20 cellular contexts compared by ENCODE assay signal in the genomic region with DNA sequence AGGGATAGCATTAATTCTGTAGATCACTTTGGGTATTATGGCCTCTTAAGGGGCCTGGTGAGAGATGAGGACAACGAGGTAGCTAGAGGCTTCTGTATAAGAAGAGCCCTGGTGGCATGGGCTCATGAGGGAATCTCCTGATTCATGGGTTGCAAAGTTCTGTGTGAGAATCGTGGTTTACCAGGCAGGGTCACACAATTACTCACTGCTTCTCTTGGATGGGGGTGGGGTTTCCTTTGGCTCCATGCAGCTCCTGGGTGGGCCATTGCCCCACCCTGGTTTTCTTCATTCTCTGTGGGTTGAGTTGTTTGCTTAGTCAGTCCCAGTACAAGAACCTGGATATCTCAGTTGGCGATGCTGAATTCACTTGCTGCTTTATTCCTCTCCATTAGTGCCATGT. TPM values are rescaled to one million over a fixed set of nuclear protein-coding genes. Genes with fewer than 3 reads are reported as not detected.
A peak's percentile ranks its signal among the peaks of the same experiment; 100 is the strongest.
DNase-seq lines count a peak whose midpoint lies in the region; ATAC-seq, FAIRE-seq and TF ChIP-seq lines count a peak whose summit lies in the region.
"Had no signal": no experiment of that assay in that cellular context is flagged by ENCODE, and none has a peak within 500 bp of the region (broad histone marks: within the 10 kb centered on the region; RNA-seq: fewer than 3 reads in every experiment).

No MANE protein-coding gene starts in this region.

- H3K36me3 ChIP-seq in SJSA1 (no peaks in the 10 kb centered on the region), bronchial epithelial cell (ENCODE audit: control insufficient read depth, insufficient read depth, low read length) (no peaks in the 10 kb centered on the region)

- no peak overlapping the region for H3K4me3 Mint-ChIP-seq in stimulated activated naive CD8-positive, alpha-beta T cell treated with anti-CD3 and anti-CD28 coated beads, Interleukin-15, Interleukin-2, amounts not matched to agents 100 ng/mL and 50 ng/mL, for 24 hours
- H3K4me3 Mint-ChIP-seq: brain; naive thymus-derived CD8-positive, alpha-beta T cell had no signal

- no peak for FAIRE-seq in bronchial epithelial cell (lab: Jason Lieb, UNC)

- H3K9me3 ChIP-seq in SJSA1 (replicated peaks), result peaks cover 3% of the 10 kb centered on the region; the same call in 1 of the 2 replicates

- TF ChIP-seq CTCF in bronchial epithelial cell (IDR thresholded peaks at IDR 0.05; ENCODE audit: insufficient read depth, low read length, severe bottlenecking), result no peak

- H3K4me1 Mint-ChIP-seq in stimulated activated naive CD8-positive, alpha-beta T cell treated with anti-CD3 and anti-CD28 coated beads, Interleukin-15, Interleukin-2, amounts not matched to agents 100 ng/mL and 50 ng/mL, for 24 hours (ENCODE audit: low read depth), result peaks cover 8% of the 10 kb centered on the region
- H3K4me1 Mint-ChIP-seq: brain had no signal

- peak in 1 of 2 donors; percentile 12 for DNase-seq in activated naive CD4-positive, alpha-beta T cell treated with anti-CD3 and anti-CD28 coated beads, Interleukin-2, amount 50 U/mL, for 72 hours (ENCODE audit: low spot score in 2 of 2)
- DNase-seq in activated naive CD4-positive, alpha-beta T cell (lab: John Stamatoyannopoulos, UW), result no peak
- peak; percentile 44 to 67 for DNase-seq in SJSA1 (ENCODE audit: low read depth in 1 of 2, low spot score in 2 of 2)
- DNase-seq in bronchial epithelial cell (ENCODE audit: low read depth), result peak; percentile 20
- DNase-seq in AG08396 (ENCODE audit: low spot score), result no peak
- no peak for DNase-seq in NCI-H128 (lab: John Stamatoyannopoulos, UW; ENCODE audit: unreplicated experiment)
- DNase-seq in NCI-H774 (lab: John Stamatoyannopoulos, UW), result no peak
- DNase-seq: activated effector memory CD4-positive, alpha-beta T cell treated with anti-CD3 and anti-CD28 coated beads, Interleukin-2, amount 50 U/mL, for 16 hours; COR-L47; dermis blood vessel endothelial cell; naive thymus-derived CD8-positive, alpha-beta T cell; NCI-H146; NCI-H2227 treated with DMSO at 0.1 percent for 48 hours; Right ventricle myocardium superior; substantia nigra had no signal

- no peak overlapping the region for H3K27ac Mint-ChIP-seq in activated naive CD4-positive, alpha-beta T cell treated with anti-CD3 and anti-CD28 coated beads, Interleukin-2, amount 50 U/mL, for 72 hours
- peak overlapping the region; percentile 47 for H3K27ac Mint-ChIP-seq in stimulated activated naive CD8-positive, alpha-beta T cell treated with anti-CD3 and anti-CD28 coated beads, Interleukin-15, Interleukin-2, amounts not matched to agents 100 ng/mL and 50 ng/mL, for 24 hours
- H3K27ac Mint-ChIP-seq: brain had no signal

- peak; percentile 73 to 93 for ATAC-seq in activated naive CD4-positive, alpha-beta T cell treated with anti-CD3 and anti-CD28 coated beads, Interleukin-2, amount 50 U/mL, for 72 hours
- ATAC-seq: activated CD4-positive, CD25-positive, alpha-beta regulatory T cell treated with anti-CD3 and anti-CD28 coated beads, Interleukin-2, amount 50 U/mL, for 24 hours; esophagus mucosa; naive thymus-derived CD8-positive, alpha-beta T cell had no signal

- H3K36me3 Mint-ChIP-seq in activated naive CD4-positive, alpha-beta T cell treated with anti-CD3 and anti-CD28 coated beads, Interleukin-2, amount 50 U/mL, for 72 hours, result peaks cover 17 to 19% of the 10 kb centered on the region in 2 donors
- no peaks in the 10 kb centered on the region for H3K36me3 Mint-ChIP-seq in stimulated activated naive CD8-positive, alpha-beta T cell treated with anti-CD3 and anti-CD28 coated beads, Interleukin-15, Interleukin-2, amounts not matched to agents 100 ng/mL and 50 ng/mL, for 24 hours (ENCODE audit: low read depth)
- H3K36me3 Mint-ChIP-seq: brain had no signal

- H3K27me3 ChIP-seq in SJSA1 (replicated peaks) (no peaks in the 10 kb centered on the region), bronchial epithelial cell (ENCODE audit: control insufficient read depth, insufficient read depth, low read length) (peaks cover 3% of the 10 kb centered on the region)

- peaks cover 13% of the 10 kb centered on the region for H3K4me1 ChIP-seq in SJSA1 (replicated peaks)

- peaks cover 11% of the 10 kb centered on the region for H3K27me3 Mint-ChIP-seq in stimulated activated naive CD8-positive, alpha-beta T cell treated with anti-CD3 and anti-CD28 coated beads, Interleukin-15, Interleukin-2, amounts not matched to agents 100 ng/mL and 50 ng/mL, for 24 hours

- no peak overlapping the region for H3K27ac ChIP-seq in SJSA1

- peaks cover 11 to 27% of the 10 kb centered on the region in 2 donors for H3K9me3 Mint-ChIP-seq in activated naive CD4-positive, alpha-beta T cell treated with anti-CD3 and anti-CD28 coated beads, Interleukin-2, amount 50 U/mL, for 72 hours
- H3K9me3 Mint-ChIP-seq in stimulated activated naive CD8-positive, alpha-beta T cell treated with anti-CD3 and anti-CD28 coated beads, Interleukin-15, Interleukin-2, amounts not matched to agents 100 ng/mL and 50 ng/mL, for 24 hours, result peaks cover 4% of the 10 kb centered on the region

- H3K4me3 ChIP-seq in SJSA1 (no peak overlapping the region), bronchial epithelial cell (ENCODE audit: low read depth, low read length) (no peak overlapping the region)
- H3K4me3 ChIP-seq: smooth muscle cell had no signal

RNA-seq across cellular contexts. Expression of a gene that starts 30.9 kb away (rescaled TPM):
- total RNA-seq in activated naive CD4-positive, alpha-beta T cell treated with anti-CD3 and anti-CD28 coated beads, Interleukin-2, amount 50 U/mL, for 72 hours, result under 1 TPM; 0.35 to 0.43 TPM
- not detected in 2 replicates for total RNA-seq in SJSA1 (2014; rRNA removed; shearing (Covaris generic))
- total RNA-seq in bronchial epithelial cell, result under 0.01 TPM in 1 of 2 replicates, not detected in the other
- total RNA-seq: naive thymus-derived CD8-positive, alpha-beta T cell; Right ventricle myocardium superior had no signal

Comparison
In these comparisons a context has a peak if more than half of its experiments do, and no peak if none do; other contexts are left out.
1. DNase-seq: peak in SJSA1 (2 of 2) and bronchial epithelial cell (single experiment); none in activated naive CD4-positive, alpha-beta T cell (0 of 4), AG08396 (single experiment), NCI-H128 (single experiment) and NCI-H774 (single experiment).